In the genomic region with DNA sequence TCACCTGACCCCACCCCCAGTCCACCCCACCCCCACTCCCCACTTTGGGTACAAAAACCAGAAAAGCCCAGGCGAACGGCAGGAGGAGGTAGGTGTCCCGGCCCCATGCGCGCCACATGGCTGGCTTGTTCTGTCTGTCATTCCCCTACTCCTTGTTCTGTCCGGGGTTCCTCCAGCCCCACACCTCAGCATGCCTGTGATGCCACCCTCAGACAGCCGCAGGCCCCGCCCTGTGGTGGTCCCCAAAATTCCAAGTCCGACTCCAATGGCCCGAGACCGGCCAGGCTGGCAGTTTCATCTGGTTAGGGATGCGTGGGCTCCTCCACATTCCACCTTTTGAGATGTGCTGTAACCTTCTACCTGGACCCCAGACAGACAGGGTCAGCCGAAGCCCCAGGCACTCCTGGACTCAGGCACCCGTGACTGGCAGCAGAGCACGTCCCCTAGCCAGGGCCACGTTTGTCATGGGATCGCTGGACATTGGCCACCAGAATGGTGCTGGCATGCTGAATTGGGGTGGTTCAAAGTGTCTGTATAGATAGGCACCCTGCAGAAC, we compare ENCODE assay signal across 14 cellular contexts.
DNase-seq lines count a peak whose midpoint lies in the region; ATAC-seq and TF ChIP-seq lines count a peak whose summit lies in the region.
"Had no signal": no experiment of that assay in that cellular context is flagged by ENCODE, and none has a peak within 500 bp of the region (broad histone marks: within the 10 kb centered on the region; RNA-seq: fewer than 3 reads in every experiment).

No MANE protein-coding gene starts in this region.

- peak overlapping the region; percentile 48 for H3K27ac ChIP-seq in CD4-positive, alpha-beta T cell (ENCODE audit: low read depth, low read length)
- H3K27ac ChIP-seq in OCI-LY7 (ENCODE audit: low read depth, low read length, poor library complexity, severe bottlenecking) = no peak overlapping the region
- peak overlapping the region in 3 of 10 donors; percentile 15 to 96 (median 22) for H3K27ac ChIP-seq in heart right ventricle

- no peak for ATAC-seq in CD4-positive, alpha-beta T cell (ENCODE audit: poor library complexity)
- no peak for ATAC-seq in activated T-helper 17 cell treated with anti-CD3 and anti-CD28 coated beads, Interleukin-2, amount 50 U/mL, for 72 hours (replicated peaks)
- ATAC-seq in natural killer cell (no peak), heart right ventricle (no peak)

- no peak for DNase-seq in T-helper 2 cell treated with Interferon-gamma antibody and Interleukin-4, amounts not matched to agents 5 μg/mL and 100 μg/mL, for 36 hours (ENCODE audit: low spot score)
- DNase-seq in T-helper 2 cell (no peak), natural killer cell (no peak), OCI-LY7 (ENCODE audit: low spot score) (no peak), heart right ventricle (no peak), NCI-H446 (lab: John Stamatoyannopoulos, UW) (no peak)
- DNase-seq in CD4-positive, alpha-beta T cell = no peak
- DNase-seq: amniotic stem cell; effector CD8-positive, alpha-beta T cell; HFFc6; lower lobe of right lung; NCI-H2171 treated with DMSO at 0.1 percent for 48 hours; stimulated activated naive CD4-positive, alpha-beta T cell treated with Interleukin-2 at 50 U/mL for 16 hours had no signal

- peak overlapping the region; percentile 83 for H3K27ac Mint-ChIP-seq in T-helper 2 cell treated with Interferon-gamma antibody and Interleukin-4, amounts not matched to agents 5 μg/mL and 100 μg/mL, for 36 hours
- H3K27ac Mint-ChIP-seq in CD4-positive, alpha-beta T cell = peak overlapping the region; percentile 96
- H3K27ac Mint-ChIP-seq in activated T-helper 17 cell treated with anti-CD3 and anti-CD28 coated beads, Interleukin-2, amount 50 U/mL, for 72 hours = peak overlapping the region; percentile 82
- peak overlapping the region; percentile 74 to 100 for H3K27ac Mint-ChIP-seq in natural killer cell
- H3K27ac Mint-ChIP-seq: HFFc6 had no signal

- no peaks in the 10 kb centered on the region for H3K27me3 ChIP-seq in CD4-positive, alpha-beta T cell (ENCODE audit: control insufficient read depth, insufficient read depth, low read length)
- peaks cover 0 to 37% (median 20%) of the 10 kb centered on the region in 7 donors for H3K27me3 ChIP-seq in heart right ventricle

- BruUV-seq in OCI-LY7 (replicated peaks; lab: Mats Ljungman, UMichigan) = no TSS peak

- H3K36me3 ChIP-seq in OCI-LY7 (ENCODE audit: insufficient read depth, low read length) (no peaks in the 10 kb centered on the region), heart right ventricle (no peaks in the 10 kb centered on the region)
- H3K36me3 ChIP-seq: lower lobe of right lung had no signal

- H3K4me1 ChIP-seq in OCI-LY7 (ENCODE audit: insufficient read depth, low read length, poor library complexity, severe bottlenecking) (no peaks in the 10 kb centered on the region), heart right ventricle (peaks cover 3 to 36% (median 31%) of the 10 kb centered on the region in 9 donors)

- intact Hi-C loops in CD4-positive, alpha-beta T cell (cut with DNase I, micrococcal nuclease) = loop anchor here (5.0 kb wide), 3 partner anchors 32 to 103 kb away; no protein-coding TSS in a partner anchor
- intact Hi-C loops in natural killer cell (cut with micrococcal nuclease) (loop anchor here (5.0 kb wide), 1 partner anchor 38 kb away; no protein-coding TSS in a partner anchor), OCI-LY7 (cut with micrococcal nuclease; ENCODE audit: unreplicated experiment) (no loop called here), heart right ventricle (cut with DNase I) (loop anchor here in 2 of 10 donors (5.0 to 10.0 kb wide), 2 partner anchors 48 to 110 kb away; no protein-coding TSS in a partner anchor)

- H3K36me3 Mint-ChIP-seq in T-helper 2 cell treated with Interferon-gamma antibody and Interleukin-4, amounts not matched to agents 5 μg/mL and 100 μg/mL, for 36 hours (ENCODE audit: low read depth) = no peaks in the 10 kb centered on the region
- H3K36me3 Mint-ChIP-seq in CD4-positive, alpha-beta T cell (ENCODE audit: low read depth) = no peaks in the 10 kb centered on the region
- H3K36me3 Mint-ChIP-seq in activated T-helper 17 cell treated with anti-CD3 and anti-CD28 coated beads, Interleukin-2, amount 50 U/mL, for 72 hours (ENCODE audit: low read depth) = no peaks in the 10 kb centered on the region
- H3K36me3 Mint-ChIP-seq in natural killer cell = no peaks in the 10 kb centered on the region

- H4K20me1 ChIP-seq in OCI-LY7 (ENCODE audit: insufficient read depth, low read length) = no peaks in the 10 kb centered on the region

- H3K9me2 ChIP-seq in OCI-LY7 (ENCODE audit: insufficient read depth, low read length) = no peaks in the 10 kb centered on the region

- CTCF ChIA-PET in CD4-positive, alpha-beta T cell (lab: Charles Lee) = no interaction called here
- CTCF ChIA-PET in OCI-LY7 (lab: Charles Lee; ENCODE audit: unreplicated experiment) = no interaction called here

- peaks cover 39% of the 10 kb centered on the region for H3K4me1 Mint-ChIP-seq in T-helper 2 cell treated with Interferon-gamma antibody and Interleukin-4, amounts not matched to agents 5 μg/mL and 100 μg/mL, for 36 hours (ENCODE audit: low read depth)
- peaks cover 56% of the 10 kb centered on the region for H3K4me1 Mint-ChIP-seq in CD4-positive, alpha-beta T cell (ENCODE audit: low read depth)
- H3K4me1 Mint-ChIP-seq in activated T-helper 17 cell treated with anti-CD3 and anti-CD28 coated beads, Interleukin-2, amount 50 U/mL, for 72 hours = peaks cover 7% of the 10 kb centered on the region
- H3K4me1 Mint-ChIP-seq in natural killer cell = peaks cover 28 to 38% of the 10 kb centered on the region in 2 donors

- POLR2A ChIA-PET in CD4-positive, alpha-beta T cell (lab: Charles Lee) = no interaction called here
- POLR2A ChIA-PET in OCI-LY7 (lab: Charles Lee) = no interaction called here

- H3K9me3 ChIP-seq in CD4-positive, alpha-beta T cell (ENCODE audit: control insufficient read depth, low read length) = no peaks in the 10 kb centered on the region
- H3K9me3 ChIP-seq in OCI-LY7 (ENCODE audit: low read length) = no peaks in the 10 kb centered on the region
- H3K9me3 ChIP-seq in heart right ventricle = peaks cover 0 to 6% (median 0%) of the 10 kb centered on the region in 11 donors

- TF ChIP-seq CTCF in CD4-positive, alpha-beta T cell (IDR thresholded peaks at IDR 0.05) = no peak
- TF ChIP-seq CTCF in natural killer cell (IDR thresholded peaks at IDR 0.05) = no peak
- no peak for TF ChIP-seq CTCF in OCI-LY7 (conservative IDR thresholded peaks at IDR 0.05; ENCODE audit: low read length)
- TF ChIP-seq CTCF in heart right ventricle (IDR thresholded peaks at IDR 0.05) = no peak

- H3K4me3 ChIP-seq in OCI-LY7 (ENCODE audit: low read depth, low read length, poor library complexity, severe bottlenecking) (no peak overlapping the region), heart right ventricle (no peak overlapping the region)

- WGBS in heart right ventricle, 2 donors = 89 to 92% methylated on average over 17 of the region's 17 CpGs

- peaks cover 35% of the 10 kb centered on the region for H3K27me3 Mint-ChIP-seq in T-helper 2 cell treated with Interferon-gamma antibody and Interleukin-4, amounts not matched to agents 5 μg/mL and 100 μg/mL, for 36 hours (ENCODE audit: low read depth)
- H3K27me3 Mint-ChIP-seq in CD4-positive, alpha-beta T cell = no peaks in the 10 kb centered on the region
- H3K27me3 Mint-ChIP-seq in activated T-helper 17 cell treated with anti-CD3 and anti-CD28 coated beads, Interleukin-2, amount 50 U/mL, for 72 hours = no peaks in the 10 kb centered on the region
- H3K27me3 Mint-ChIP-seq in natural killer cell (ENCODE audit: low read depth in 2 of 2) = peaks cover 0 to 5% of the 10 kb centered on the region in 2 donors

- H3K4me3 Mint-ChIP-seq in T-helper 2 cell treated with Interferon-gamma antibody and Interleukin-4, amounts not matched to agents 5 μg/mL and 100 μg/mL, for 36 hours = peak overlapping the region; percentile 47
- peak overlapping the region; percentile 69 for H3K4me3 Mint-ChIP-seq in CD4-positive, alpha-beta T cell
- H3K4me3 Mint-ChIP-seq in activated T-helper 17 cell treated with anti-CD3 and anti-CD28 coated beads, Interleukin-2, amount 50 U/mL, for 72 hours = peak overlapping the region; percentile 47
- peak overlapping the region; percentile 69 for H3K4me3 Mint-ChIP-seq in natural killer cell
- H3K4me3 Mint-ChIP-seq: HFFc6 had no signal

- no peaks in the 10 kb centered on the region for H3K79me2 ChIP-seq in OCI-LY7 (ENCODE audit: insufficient read depth, low read depth, low read length)

- H2AFZ ChIP-seq in OCI-LY7 (ENCODE audit: low read length) = no peak overlapping the region

- H3K4me2 ChIP-seq in OCI-LY7 (ENCODE audit: low read length) = no peak overlapping the region

- H3K9me3 Mint-ChIP-seq in T-helper 2 cell treated with Interferon-gamma antibody and Interleukin-4, amounts not matched to agents 5 μg/mL and 100 μg/mL, for 36 hours = no peaks in the 10 kb centered on the region
- H3K9me3 Mint-ChIP-seq in CD4-positive, alpha-beta T cell = no peaks in the 10 kb centered on the region
- H3K9me3 Mint-ChIP-seq in activated T-helper 17 cell treated with anti-CD3 and anti-CD28 coated beads, Interleukin-2, amount 50 U/mL, for 72 hours = no peaks in the 10 kb centered on the region
- no peaks in the 10 kb centered on the region for H3K9me3 Mint-ChIP-seq in natural killer cell
- H3K9me3 Mint-ChIP-seq: HFFc6 had no signal
